Comparison of ENCODE assay signal across 8 cellular contexts in genomic region chr19:44071824-44072542, GRCh38. TPM values are rescaled to one million over a fixed set of nuclear protein-coding genes. Genes with fewer than 3 reads are reported as not detected.
A peak's percentile ranks its signal among the peaks of the same experiment; 100 is the strongest.
DNase-seq lines count a peak whose midpoint lies in the region; ATAC-seq and TF ChIP-seq lines count a peak whose summit lies in the region.

TSS of gene ZNF284 (plus strand) at chr19:44072159. CDS start at chr19:44076390, 4,231 bp downstream.

- intact Hi-C loops in Right ventricle myocardium inferior (cut with DNase I) (loop anchor here (2.0 kb wide), 2 partner anchors 19 to 23 kb away; partner anchors contain the start of genes ZNF223 and ZNF224), thyroid gland (cut with DNase I) (no loop called here)

- no peaks in the 10 kb centered on the region for H3K4me1 ChIP-seq in DOHH2 (ENCODE audit: control insufficient read depth, low read length)
- peaks cover 7% of the 10 kb centered on the region for H3K4me1 ChIP-seq in GM23338 (ENCODE audit: insufficient read depth)
- no peaks in the 10 kb centered on the region for H3K4me1 ChIP-seq in MM.1S (ENCODE audit: low read length)
- peaks cover 8 to 9% of the 10 kb centered on the region in 2 donors for H3K4me1 ChIP-seq in thyroid gland

- H4K20me1 ChIP-seq in DOHH2 (ENCODE audit: control insufficient read depth, insufficient read depth, low read depth, low read length) = no peaks in the 10 kb centered on the region
- no peaks in the 10 kb centered on the region for H4K20me1 ChIP-seq in GM23338 (replicated peaks; ENCODE audit: insufficient read depth)
- H4K20me1 ChIP-seq in MM.1S (ENCODE audit: insufficient read depth, low read length) = no peaks in the 10 kb centered on the region

- DNase-seq in GM23338 (ENCODE audit: low spot score) (peak; percentile 97), MM.1S (peak; percentile 52), SKM-1 treated with dmso at 0.1 percent for 144 hours (lab: John Stamatoyannopoulos, UW; ENCODE audit: unreplicated experiment) (peak; percentile 32), Right ventricle myocardium inferior (ENCODE audit: missing footprints) (peak; percentile 84), osteocyte (ENCODE audit: extremely low spot score, unreplicated experiment) (peak; percentile 92), thyroid gland (peak; percentile 82)
- DNase-seq in activated naive CD8-positive, alpha-beta T cell treated with anti-CD3 and anti-CD28 coated beads for 36 hours = peak; percentile 80

- H3K27me3 Mint-ChIP-seq in GM23338 (ENCODE audit: insufficient read depth, low read depth, poor library complexity) (peaks cover 9% of the 10 kb centered on the region), osteocyte (ENCODE audit: unreplicated experiment) (no peaks in the 10 kb centered on the region)
- H3K27me3 Mint-ChIP-seq in activated naive CD8-positive, alpha-beta T cell treated with anti-CD3 and anti-CD28 coated beads for 36 hours = no peaks in the 10 kb centered on the region

- H3K9me3 Mint-ChIP-seq in GM23338 = peaks cover 39% of the 10 kb centered on the region
- peaks cover 33% of the 10 kb centered on the region for H3K9me3 Mint-ChIP-seq in activated naive CD8-positive, alpha-beta T cell treated with anti-CD3 and anti-CD28 coated beads for 36 hours
- peaks cover 34% of the 10 kb centered on the region for H3K9me3 Mint-ChIP-seq in osteocyte (ENCODE audit: unreplicated experiment)

- H3F3A ChIP-seq in DOHH2 (ENCODE audit: control insufficient read depth, insufficient read depth) (no peaks in the 10 kb centered on the region), GM23338 (replicated peaks; ENCODE audit: low read depth) (no peaks in the 10 kb centered on the region), MM.1S (ENCODE audit: insufficient read depth, low read length) (no peaks in the 10 kb centered on the region)

- peaks cover 16% of the 10 kb centered on the region; the same call in 1 of the 2 replicates for H3K9me3 ChIP-seq in DOHH2 (ENCODE audit: control insufficient read depth, insufficient read depth, low read length)
- no peaks in the 10 kb centered on the region for H3K9me3 ChIP-seq in MM.1S (replicated peaks; ENCODE audit: insufficient read depth, low read length)
- no peaks in the 10 kb centered on the region for H3K9me3 ChIP-seq in thyroid gland

- H3K79me2 ChIP-seq in DOHH2 (ENCODE audit: control insufficient read depth, low read length) = no peaks in the 10 kb centered on the region
- no peaks in the 10 kb centered on the region for H3K79me2 ChIP-seq in GM23338 (replicated peaks; ENCODE audit: insufficient read depth)
- H3K79me2 ChIP-seq in MM.1S (ENCODE audit: low read length) = no peaks in the 10 kb centered on the region

- peak within 1 kb of the TSS; percentile 89 for H3K4me3 Mint-ChIP-seq in GM23338
- H3K4me3 Mint-ChIP-seq in activated naive CD8-positive, alpha-beta T cell treated with anti-CD3 and anti-CD28 coated beads for 36 hours = peak within 1 kb of the TSS; percentile 91
- peak within 1 kb of the TSS; percentile 93 for H3K4me3 Mint-ChIP-seq in osteocyte (ENCODE audit: unreplicated experiment)

- WGBS in thyroid gland, 2 donors = 0 to 1% methylated on average over 32 to 40 of the region's 40 CpGs

- H3K4me2 ChIP-seq in DOHH2 (ENCODE audit: low read length) (peak within 1 kb of the TSS; percentile 34), GM23338 (peak within 1 kb of the TSS; percentile 88), MM.1S (ENCODE audit: low read depth, low read length) (peak within 1 kb of the TSS; percentile 76)

- H3K4me1 Mint-ChIP-seq in GM23338 (peaks cover 12% of the 10 kb centered on the region), osteocyte (ENCODE audit: unreplicated experiment) (peaks cover 20% of the 10 kb centered on the region)
- peaks cover 17% of the 10 kb centered on the region for H3K4me1 Mint-ChIP-seq in activated naive CD8-positive, alpha-beta T cell treated with anti-CD3 and anti-CD28 coated beads for 36 hours

- H3K36me3 ChIP-seq in DOHH2 (ENCODE audit: control insufficient read depth, low read length) (no peaks in the 10 kb centered on the region), GM23338 (ENCODE audit: insufficient read depth) (peaks cover 6% of the 10 kb centered on the region; the same call in 1 of the 2 replicates), MM.1S (replicated peaks; ENCODE audit: insufficient read depth, low read length) (no peaks in the 10 kb centered on the region), thyroid gland (peaks cover 1 to 3% of the 10 kb centered on the region in 2 donors)

- H3K27me3 ChIP-seq in DOHH2 (ENCODE audit: control insufficient read depth, low read length) (no peaks in the 10 kb centered on the region), GM23338 (ENCODE audit: insufficient read depth) (peaks cover 9% of the 10 kb centered on the region), MM.1S (replicated peaks; ENCODE audit: insufficient read depth, low read length) (no peaks in the 10 kb centered on the region), thyroid gland (no peaks in the 10 kb centered on the region)

- H3K27ac Mint-ChIP-seq in GM23338 (peak within 1 kb of the TSS; percentile 86), osteocyte (ENCODE audit: unreplicated experiment) (peak within 1 kb of the TSS; percentile 88)
- H3K27ac Mint-ChIP-seq in activated naive CD8-positive, alpha-beta T cell treated with anti-CD3 and anti-CD28 coated beads for 36 hours = peak within 1 kb of the TSS; percentile 84

- no peaks in the 10 kb centered on the region for H3K9me2 ChIP-seq in DOHH2 (replicated peaks; ENCODE audit: control insufficient read depth, low read length)
- H3K9me2 ChIP-seq in GM23338 (ENCODE audit: insufficient read depth) = peaks cover 12% of the 10 kb centered on the region
- no peaks in the 10 kb centered on the region for H3K9me2 ChIP-seq in MM.1S (replicated peaks; ENCODE audit: insufficient read depth, low read length)

- H3K9ac ChIP-seq in MM.1S (ENCODE audit: low read length) = no peak within 1 kb of the TSS

- ATAC-seq in GM23338 (peak; percentile 99), Right ventricle myocardium inferior (peak; percentile 99)

- TF ChIP-seq POLR2A in thyroid gland (IDR thresholded peaks at IDR 0.05) = no peak

- H3K27ac ChIP-seq in DOHH2 (ENCODE audit: low read depth, low read length) (no peak within 1 kb of the TSS), GM23338 (ENCODE audit: low read depth) (no peak within 1 kb of the TSS), MM.1S (ENCODE audit: low read length) (no peak within 1 kb of the TSS), thyroid gland (no peak within 1 kb of the TSS)

- H2AFZ ChIP-seq in GM23338 (peak within 1 kb of the TSS; percentile 95), MM.1S (ENCODE audit: low read length) (peak within 1 kb of the TSS; percentile 90)

- peak within 1 kb of the TSS; percentile 37 for H3K4me3 ChIP-seq in DOHH2 (ENCODE audit: low read length)
- peak within 1 kb of the TSS; percentile 79 for H3K4me3 ChIP-seq in GM23338
- H3K4me3 ChIP-seq in MM.1S (ENCODE audit: low read length) = peak within 1 kb of the TSS; percentile 63
- peak within 1 kb of the TSS; percentile 37 to 49 (median 42) for H3K4me3 ChIP-seq in thyroid gland (replicated peaks in 1 of 3)

- no peak for TF ChIP-seq CTCF in DOHH2 (IDR thresholded peaks at IDR 0.05; ENCODE audit: low read depth, low read length, poor library complexity, severe bottlenecking)
- TF ChIP-seq CTCF in GM23338 (conservative IDR thresholded peaks at IDR 0.05; ENCODE audit: low read depth in 2 of 2) = no peak
- no peak for TF ChIP-seq CTCF in MM.1S (IDR thresholded peaks at IDR 0.05; ENCODE audit: low read length)
- no peak for TF ChIP-seq CTCF in osteocyte (IDR thresholded peaks at IDR 0.05)
- TF ChIP-seq CTCF in thyroid gland (IDR thresholded peaks at IDR 0.05) = no peak

- H3K36me3 Mint-ChIP-seq in GM23338 (ENCODE audit: low read depth) = peaks cover 42% of the 10 kb centered on the region
- peaks cover 49% of the 10 kb centered on the region for H3K36me3 Mint-ChIP-seq in activated naive CD8-positive, alpha-beta T cell treated with anti-CD3 and anti-CD28 coated beads for 36 hours
- H3K36me3 Mint-ChIP-seq in osteocyte (ENCODE audit: unreplicated experiment) = peaks cover 33% of the 10 kb centered on the region

TF ChIP-seq in GM23338, 12 proteins besides CTCF, POLR2A, EP300 and RAD21 (continues in another document):
- no peak for TF ChIP-seq EZH2 (IDR thresholded peaks at IDR 0.05; ENCODE audit: low read depth, unreplicated experiment)
- TF ChIP-seq STAT1 (IDR thresholded peaks at IDR 0.05; ENCODE audit: unreplicated experiment) = no peak
- TF ChIP-seq EZH2phosphoT487 (IDR thresholded peaks at IDR 0.05; ENCODE audit: unreplicated experiment) = no peak
- peak; percentile 98 for TF ChIP-seq ETS1 (IDR thresholded peaks at IDR 0.05)

RNA-seq across cellular contexts. Expression of gene ZNF284, which starts in this region (rescaled TPM):
- 3.1 and 4.0 TPM in 2 replicates for total RNA-seq in GM23338 (2014; rRNA removed; shearing (Covaris generic))
- polyA plus RNA-seq in GM23338 (2016; fragmentation: Nextera tagmentation; extraction: Ambion mirVana) = 1.4 and 1.5 TPM in 2 replicates
- total RNA-seq in activated naive CD8-positive, alpha-beta T cell treated with anti-CD3 and anti-CD28 coated beads for 36 hours = 1 to 10 TPM; 1.6 to 1.7 TPM
- total RNA-seq in Right ventricle myocardium inferior (1.7 TPM), osteocyte (3.8 and 4.9 TPM in 2 replicates), thyroid gland (1 to 10 TPM; 2.6 to 4.9 (median 2.8) TPM)

Comparison
In these comparisons a context has a peak if more than half of its experiments do, and no peak if none do; other contexts are left out.
1. H3K4me2 ChIP-seq: peak in every context shown above with its lines; median percentile 88 in GM23338; 76 in MM.1S; 34 in DOHH2.
2. DNase-seq: peak in every context shown above with its lines; median percentile 97 in GM23338; 92 in osteocyte; 84 in Right ventricle myocardium inferior; 82 in thyroid gland; 80 in activated naive CD8-positive, alpha-beta T cell treated with anti-CD3 and anti-CD28 coated beads for 36 hours; 52 in MM.1S; 32 in SKM-1 treated with dmso at 0.1 percent for 144 hours.